In the genomic region with DNA sequence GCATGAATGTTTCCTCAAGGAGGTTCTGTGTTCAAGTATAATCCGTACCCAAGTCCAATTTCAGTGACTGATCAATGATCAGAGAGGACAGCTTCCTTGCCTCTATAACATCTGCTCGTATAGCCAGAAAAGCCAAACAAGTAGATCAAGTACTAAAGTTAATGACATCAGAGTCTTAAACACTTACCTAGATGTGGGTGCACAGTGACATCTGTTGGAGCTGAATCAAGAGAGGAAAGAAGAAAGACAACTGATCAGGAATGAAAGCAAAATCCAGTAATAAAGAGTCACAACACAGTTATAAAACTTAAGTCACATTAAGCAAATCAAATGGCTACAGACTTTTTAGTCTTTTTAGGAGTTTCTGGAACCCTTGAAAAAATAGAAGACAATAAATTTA, we compare ENCODE assay signal across 13 cellular contexts.
DNase-seq lines count a peak whose midpoint lies in the region; ATAC-seq, FAIRE-seq and TF ChIP-seq lines count a peak whose summit lies in the region.
"Had no signal": no experiment of that assay in that cellular context is flagged by ENCODE, and none has a peak within 500 bp of the region (broad histone marks: within the 10 kb centered on the region; RNA-seq: fewer than 3 reads in every experiment).

No MANE protein-coding gene starts in this region.

- in situ Hi-C loops in GM23248 (cut with MboI): no loop called here

- H2AFZ ChIP-seq in GM23248 (no peak overlapping the region), PC-3 (ENCODE audit: low read length) (peak overlapping the region; percentile 48; the same call in 1 of the 2 replicates)

- H3K4me3 ChIP-seq in AG10803 (ENCODE audit: low read length) (no peak overlapping the region), GM23248 (no peak overlapping the region), PC-3 (ENCODE audit: low read length) (no peak overlapping the region), epithelial cell of proximal tubule (ENCODE audit: low read depth, low read length) (no peak overlapping the region)
- H3K4me3 ChIP-seq: adrenal gland had no signal

- no peak overlapping the region for H3K9ac ChIP-seq in GM23248
- no peak overlapping the region for H3K9ac ChIP-seq in PC-3 (ENCODE audit: low read length)

- intact Hi-C loops in PC-3 (cut with micrococcal nuclease): loop anchor here (1.0 to 10.0 kb wide), 5 partner anchors 161 to 412 kb away; no protein-coding TSS in a partner anchor
- intact Hi-C loops in activated T-helper 2 cell treated with anti-CD3 and anti-CD28 coated beads, Interferon-gamma antibody, Interleukin-2, Interleukin-4, amounts not matched to agents 10 μg/mL and 5 μg/mL and 100 μg/mL, durations not matched to agents 14 hours and 24 hours and 36 hours (cut with micrococcal nuclease): no loop called here

- no peaks in the 10 kb centered on the region for H3K4me1 Mint-ChIP-seq in activated T-helper 2 cell treated with anti-CD3 and anti-CD28 coated beads, Interferon-gamma antibody, Interleukin-2, Interleukin-4, amounts not matched to agents 10 μg/mL and 5 μg/mL and 100 μg/mL, durations not matched to agents 14 hours and 24 hours and 36 hours (ENCODE audit: low read depth)

- ATAC-seq in PC-3 (peak; percentile 90), GM18909 (IDR thresholded peaks at IDR 0.05; ENCODE audit: poor library complexity, unreplicated experiment) (no peak)
- ATAC-seq: left colon; natural killer cell treated with Interleukin-12 subunit alpha and Interleukin-12 subunit beta and Interleukin-15 and Interleukin-18, amount 100 ng/mL, for 72 hours had no signal

- 65 to 71% methylated on average over 2 of the region's 2 CpGs for WGBS in GM23248 (ENCODE audit: low coverage in 1 of 2, low lambda C conversion rate in 2 of 2, missing lambda C conversion rate in 2 of 2), 2 experiments

- no peaks in the 10 kb centered on the region for H3K36me3 Mint-ChIP-seq in activated T-helper 2 cell treated with anti-CD3 and anti-CD28 coated beads, Interferon-gamma antibody, Interleukin-2, Interleukin-4, amounts not matched to agents 10 μg/mL and 5 μg/mL and 100 μg/mL, durations not matched to agents 14 hours and 24 hours and 36 hours (ENCODE audit: low read depth)
- H3K36me3 Mint-ChIP-seq: natural killer cell treated with Interleukin-12 subunit alpha and Interleukin-12 subunit beta and Interleukin-15 and Interleukin-18, amount 100 ng/mL, for 72 hours had no signal

- no peak overlapping the region for H3K4me3 Mint-ChIP-seq in activated T-helper 2 cell treated with anti-CD3 and anti-CD28 coated beads, Interferon-gamma antibody, Interleukin-2, Interleukin-4, amounts not matched to agents 10 μg/mL and 5 μg/mL and 100 μg/mL, durations not matched to agents 14 hours and 24 hours and 36 hours (ENCODE audit: low read depth)
- H3K4me3 Mint-ChIP-seq: natural killer cell treated with Interleukin-12 subunit alpha and Interleukin-12 subunit beta and Interleukin-15 and Interleukin-18, amount 100 ng/mL, for 72 hours had no signal

- H3K4me2 ChIP-seq in GM23248 (ENCODE audit: unreplicated experiment): no peak overlapping the region
- H3K4me2 ChIP-seq in PC-3 (ENCODE audit: low read length): no peak overlapping the region

- H3K9me3 ChIP-seq in GM23248 (ENCODE audit: low read depth): no peaks in the 10 kb centered on the region
- no peaks in the 10 kb centered on the region for H3K9me3 ChIP-seq in PC-3 (ENCODE audit: low read length)
- H3K9me3 ChIP-seq: adrenal gland had no signal

- no peak overlapping the region for H3K27ac ChIP-seq in GM23248
- H3K27ac ChIP-seq in PC-3 (ENCODE audit: low read length): no peak overlapping the region
- H3K27ac ChIP-seq: adrenal gland had no signal

- H3F3A ChIP-seq in GM23248 (ENCODE audit: insufficient read depth) (no peaks in the 10 kb centered on the region), PC-3 (ENCODE audit: low read length, unreplicated experiment) (no peaks in the 10 kb centered on the region)

- H3K36me3 ChIP-seq in GM23248 (ENCODE audit: low read depth) (no peaks in the 10 kb centered on the region), PC-3 (ENCODE audit: low read depth, low read length) (no peaks in the 10 kb centered on the region)
- H3K36me3 ChIP-seq: adrenal gland had no signal

- H3K9me3 Mint-ChIP-seq in activated T-helper 2 cell treated with anti-CD3 and anti-CD28 coated beads, Interferon-gamma antibody, Interleukin-2, Interleukin-4, amounts not matched to agents 10 μg/mL and 5 μg/mL and 100 μg/mL, durations not matched to agents 14 hours and 24 hours and 36 hours: no peaks in the 10 kb centered on the region
- H3K9me3 Mint-ChIP-seq: natural killer cell treated with Interleukin-12 subunit alpha and Interleukin-12 subunit beta and Interleukin-15 and Interleukin-18, amount 100 ng/mL, for 72 hours had no signal

- DNase-seq in AG10803 (ENCODE audit: low read depth) (peak; percentile 2), GM23248 (peak; percentile 19), PC-3 (peak; percentile 69), epithelial cell of proximal tubule (ENCODE audit: low read depth) (no peak), GM12891 (ENCODE audit: insufficient read length, low spot score) (no peak), Kasumi-1 (lab: John Stamatoyannopoulos, UW) (no peak)
- DNase-seq in activated T-helper 2 cell treated with anti-CD3 and anti-CD28 coated beads, Interferon-gamma antibody, Interleukin-2, Interleukin-4, amounts not matched to agents 10 μg/mL and 5 μg/mL and 100 μg/mL, durations not matched to agents 14 hours and 24 hours and 36 hours (ENCODE audit: low spot score): no peak
- DNase-seq: adrenal gland, left colon, NCI-H187 treated with DMSO at 0.1 percent for 48 hours, substantia nigra had no signal

- POLR2A ChIA-PET in PC-3 (lab: Charles Lee; ENCODE audit: unreplicated experiment): no interaction called here

- no peaks in the 10 kb centered on the region for H3K27me3 ChIP-seq in GM23248 (replicated peaks; ENCODE audit: insufficient read depth)
- H3K27me3 ChIP-seq in PC-3 (ENCODE audit: low read length): no peaks in the 10 kb centered on the region
- H3K27me3 ChIP-seq: adrenal gland had no signal

- no peak for TF ChIP-seq POLR2A in GM12891 (IDR thresholded peaks at IDR 0.05; ENCODE audit: low read depth, low read length)

- no TSS peak for BruUV-seq in PC-3 (replicated peaks; lab: Mats Ljungman, UMichigan)

- no peaks in the 10 kb centered on the region for H4K20me1 ChIP-seq in GM23248 (ENCODE audit: insufficient read depth)
- no peaks in the 10 kb centered on the region for H4K20me1 ChIP-seq in PC-3 (ENCODE audit: low read length)

- TF ChIP-seq CTCF in AG10803 (conservative IDR thresholded peaks at IDR 0.05; ENCODE audit: low read length) (no peak), PC-3 (conservative IDR thresholded peaks at IDR 0.05; ENCODE audit: low read depth, low read length) (peak; percentile 65), epithelial cell of proximal tubule (conservative IDR thresholded peaks at IDR 0.05; ENCODE audit: low read depth, low read length) (peak; percentile 48)

- CTCF ChIA-PET in PC-3 (lab: Charles Lee): interaction anchor here (1.4 kb wide), 2 partner anchors 178 to 179 kb away, joined by 5 to 6 read pairs; no protein-coding TSS in a partner anchor

- no peak overlapping the region for H3K27ac Mint-ChIP-seq in activated T-helper 2 cell treated with anti-CD3 and anti-CD28 coated beads, Interferon-gamma antibody, Interleukin-2, Interleukin-4, amounts not matched to agents 10 μg/mL and 5 μg/mL and 100 μg/mL, durations not matched to agents 14 hours and 24 hours and 36 hours
- H3K27ac Mint-ChIP-seq: natural killer cell treated with Interleukin-12 subunit alpha and Interleukin-12 subunit beta and Interleukin-15 and Interleukin-18, amount 100 ng/mL, for 72 hours had no signal

- peaks cover 2% of the 10 kb centered on the region for H3K27me3 Mint-ChIP-seq in activated T-helper 2 cell treated with anti-CD3 and anti-CD28 coated beads, Interferon-gamma antibody, Interleukin-2, Interleukin-4, amounts not matched to agents 10 μg/mL and 5 μg/mL and 100 μg/mL, durations not matched to agents 14 hours and 24 hours and 36 hours (ENCODE audit: low read depth)
- H3K27me3 Mint-ChIP-seq: natural killer cell treated with Interleukin-12 subunit alpha and Interleukin-12 subunit beta and Interleukin-15 and Interleukin-18, amount 100 ng/mL, for 72 hours had no signal

- H3K9me2 ChIP-seq in GM23248 (ENCODE audit: insufficient read depth): no peaks in the 10 kb centered on the region
- H3K9me2 ChIP-seq in PC-3 (replicated peaks; ENCODE audit: low read length): no peaks in the 10 kb centered on the region

- H3K4me1 ChIP-seq in GM23248 (ENCODE audit: insufficient read depth) (no peaks in the 10 kb centered on the region), PC-3 (ENCODE audit: insufficient read depth, low read length) (peaks cover 3% of the 10 kb centered on the region; the same call in 1 of the 2 replicates)
- H3K4me1 ChIP-seq: adrenal gland had no signal

- H3K79me2 ChIP-seq in GM23248 (ENCODE audit: insufficient read depth): no peaks in the 10 kb centered on the region
- H3K79me2 ChIP-seq in PC-3 (ENCODE audit: low read length): no peaks in the 10 kb centered on the region

- FAIRE-seq in GM12891 (lab: Jason Lieb, UNC): no peak

TF ChIP-seq in GM12891, 5 proteins besides CTCF, POLR2A, EP300 and RAD21:
- TF ChIP-seq POU2F2 (IDR thresholded peaks at IDR 0.05; ENCODE audit: low read depth, low read length) (no peak), POLR2AphosphoS5 (IDR thresholded peaks at IDR 0.05; ENCODE audit: low read depth, low read length) (no peak), SPI1 (IDR thresholded peaks at IDR 0.05; ENCODE audit: low read depth, low read length) (no peak), TAF1 (IDR thresholded peaks at IDR 0.05; ENCODE audit: low read depth, low read length) (no peak), PAX5 (IDR thresholded peaks at IDR 0.05; ENCODE audit: insufficient read depth, low read length, severe bottlenecking) (no peak)

Comparison
In these comparisons a context has a peak if more than half of its experiments do, and no peak if none do; other contexts are left out.
1. DNase-seq: peak in AG10803 (single experiment), GM23248 (single experiment) and PC-3 (single experiment); none in epithelial cell of proximal tubule (single experiment), activated T-helper 2 cell treated with anti-CD3 and anti-CD28 coated beads, Interferon-gamma antibody, Interleukin-2, Interleukin-4, amounts not matched to agents 10 μg/mL and 5 μg/mL and 100 μg/mL, durations not matched to agents 14 hours and 24 hours and 36 hours (single experiment), GM12891 (single experiment) and Kasumi-1 (0 of 2).